15 cellular contexts compared by ENCODE assay signal in genomic region chr12:15200703-15201102, GRCh38. TPM values are rescaled to one million over a fixed set of nuclear protein-coding genes. Genes with fewer than 3 reads are reported as not detected.
"Had no signal": no experiment of that assay in that cellular context is flagged by ENCODE, and none has a peak within 500 bp of the region (broad histone marks: within the 10 kb centered on the region; RNA-seq: fewer than 3 reads in every experiment).

No MANE protein-coding gene starts in this region.

- H3K4me1 Mint-ChIP-seq: activated CD4-positive, alpha-beta memory T cell treated with anti-CD3 and anti-CD28 coated beads, Interleukin-2, amount 10 ng/mL, durations not matched to agents 7 days and 5 days; activated naive CD8-positive, alpha-beta T cell treated with anti-CD3 and anti-CD28 coated beads for 36 hours; naive thymus-derived CD8-positive, alpha-beta T cell; T-cell had no signal

- H3K27me3 ChIP-seq: colonic mucosa, hepatocyte had no signal

- H2AFZ ChIP-seq: hepatocyte had no signal

- H3K36me3 ChIP-seq: colonic mucosa had no signal

- DNase-seq: activated CD4-positive, alpha-beta memory T cell treated with anti-CD3 and anti-CD28 coated beads, Interleukin-2, amount 10 ng/mL, durations not matched to agents 7 days and 5 days; activated CD8-positive, alpha-beta memory T cell treated with anti-CD3 and anti-CD28 coated beads, Interleukin-2, amount 50 U/mL, for 4 hours; activated gamma-delta T cell treated with Interleukin-2 at 50 U/mL for 16 hours; activated naive CD8-positive, alpha-beta T cell treated with anti-CD3 and anti-CD28 coated beads for 36 hours; activated T-cell treated with anti-CD3 and anti-CD28 coated beads, Interleukin-2, amount 50 U/mL, for 72 hours; anterior cingulate cortex; colonic mucosa; effector CD4-positive, alpha-beta T cell; midbrain; naive thymus-derived CD8-positive, alpha-beta T cell; stimulated activated CD4-positive, alpha-beta T cell treated with anti-CD3 and anti-CD28 coated beads, Interleukin-4, amount 100 ng/mL, for 4 hours; T-cell; T1000; trophoblast cell had no signal

- H3K36me3 Mint-ChIP-seq: activated naive CD8-positive, alpha-beta T cell treated with anti-CD3 and anti-CD28 coated beads for 36 hours; naive thymus-derived CD8-positive, alpha-beta T cell; T-cell had no signal

- H3K9me3 Mint-ChIP-seq: activated CD4-positive, alpha-beta memory T cell treated with anti-CD3 and anti-CD28 coated beads, Interleukin-2, amount 10 ng/mL, durations not matched to agents 7 days and 5 days; activated naive CD8-positive, alpha-beta T cell treated with anti-CD3 and anti-CD28 coated beads for 36 hours; activated T-cell treated with anti-CD3 and anti-CD28 coated beads, Interleukin-2, amount 50 U/mL, for 72 hours; naive thymus-derived CD8-positive, alpha-beta T cell; T-cell had no signal

- H3K9me3 ChIP-seq: colonic mucosa had no signal

- H3K27ac Mint-ChIP-seq: activated CD4-positive, alpha-beta memory T cell treated with anti-CD3 and anti-CD28 coated beads, Interleukin-2, amount 10 ng/mL, durations not matched to agents 7 days and 5 days; activated naive CD8-positive, alpha-beta T cell treated with anti-CD3 and anti-CD28 coated beads for 36 hours; activated T-cell treated with anti-CD3 and anti-CD28 coated beads, Interleukin-2, amount 50 U/mL, for 72 hours; naive thymus-derived CD8-positive, alpha-beta T cell; T-cell had no signal

- H3K4me2 ChIP-seq: hepatocyte had no signal

- H3K4me3 Mint-ChIP-seq: activated CD4-positive, alpha-beta memory T cell treated with anti-CD3 and anti-CD28 coated beads, Interleukin-2, amount 10 ng/mL, durations not matched to agents 7 days and 5 days; activated naive CD8-positive, alpha-beta T cell treated with anti-CD3 and anti-CD28 coated beads for 36 hours; activated T-cell treated with anti-CD3 and anti-CD28 coated beads, Interleukin-2, amount 50 U/mL, for 72 hours; naive thymus-derived CD8-positive, alpha-beta T cell; T-cell had no signal

- H3K4me3 ChIP-seq: colonic mucosa, hepatocyte had no signal

- H3K27me3 Mint-ChIP-seq: activated naive CD8-positive, alpha-beta T cell treated with anti-CD3 and anti-CD28 coated beads for 36 hours had no signal

- H3K4me1 ChIP-seq: colonic mucosa had no signal

- H3K27ac ChIP-seq: colonic mucosa, hepatocyte had no signal

- H3K79me2 ChIP-seq: hepatocyte had no signal

RNA-seq across cellular contexts. Expression of gene RERG, which starts 20.5 kb away (rescaled TPM):
- total RNA-seq: activated CD4-positive, alpha-beta memory T cell treated with anti-CD3 and anti-CD28 coated beads, Interleukin-2, amount 10 ng/mL, durations not matched to agents 7 days and 5 days; activated naive CD8-positive, alpha-beta T cell treated with anti-CD3 and anti-CD28 coated beads for 36 hours; activated T-cell treated with anti-CD3 and anti-CD28 coated beads, Interleukin-2, amount 50 U/mL, for 72 hours had no signal
- polyA plus RNA-seq: naive thymus-derived CD8-positive, alpha-beta T cell had no signal
